24 cellular contexts compared by ENCODE assay signal in the genomic region with DNA sequence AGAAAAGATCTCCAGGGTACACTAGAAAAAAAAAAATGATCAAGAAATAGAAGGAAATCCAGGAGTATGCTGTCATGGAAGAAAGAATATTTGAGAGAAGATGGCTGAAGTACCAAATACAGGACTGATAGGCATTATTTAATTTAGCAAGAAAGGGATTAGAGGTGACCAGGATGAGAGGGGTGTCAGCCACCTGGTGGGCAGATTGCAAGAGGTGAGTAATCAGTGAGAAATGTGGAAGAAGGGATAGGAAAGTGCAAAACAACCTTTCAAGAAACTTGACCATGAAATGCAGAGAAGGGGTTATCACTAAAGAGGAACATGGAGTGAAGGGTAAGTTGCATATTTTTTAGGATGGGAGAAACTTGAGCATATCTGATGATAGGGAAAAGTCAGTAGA.
"Had no signal": no experiment of that assay in that cellular context is flagged by ENCODE, and none has a peak within 500 bp of the region (broad histone marks: within the 10 kb centered on the region; RNA-seq: fewer than 3 reads in every experiment).

No MANE protein-coding gene starts in this region.

- ATAC-seq: activated CD4-positive, alpha-beta T cell treated with anti-CD3 and anti-CD28 coated beads for 36 hours; activated CD4-positive, CD25-positive, alpha-beta regulatory T cell treated with anti-CD3 and anti-CD28 coated beads, Interleukin-2, amount 50 U/mL, for 24 hours; activated CD8-positive, alpha-beta T cell treated with anti-CD3 and anti-CD28 coated beads, Interleukin-2, amount 10 ng/mL, durations not matched to agents 7 days and 5 days had no signal

- H3K27ac ChIP-seq: brain microvascular endothelial cell had no signal

- H3K36me3 ChIP-seq: brain microvascular endothelial cell had no signal

- H3K4me3 Mint-ChIP-seq: activated CD4-positive, alpha-beta T cell treated with anti-CD3 and anti-CD28 coated beads for 36 hours; activated CD4-positive, alpha-beta T cell treated with anti-CD3 and anti-CD28 coated beads, Interleukin-2, amount 10 ng/mL, durations not matched to agents 7 days and 5 days; activated CD8-positive, alpha-beta T cell treated with anti-CD3 and anti-CD28 coated beads, Interleukin-2, amount 10 ng/mL, durations not matched to agents 7 days and 5 days; activated naive CD8-positive, alpha-beta T cell treated with anti-CD3 and anti-CD28 coated beads for 36 hours; central memory CD8-positive, alpha-beta T cell; T-helper 2 cell treated with Interferon-gamma antibody and Interleukin-4, amounts not matched to agents 5 μg/mL and 100 μg/mL, for 36 hours had no signal

- H3K27me3 ChIP-seq: brain microvascular endothelial cell had no signal

- DNase-seq: activated CD4-positive, alpha-beta T cell treated with anti-CD3 and anti-CD28 coated beads for 36 hours; activated CD4-positive, alpha-beta T cell treated with anti-CD3 and anti-CD28 coated beads, Interleukin-2, amount 10 ng/mL, durations not matched to agents 7 days and 5 days; activated CD4-positive, alpha-beta T cell treated with anti-CD3 and anti-CD28 coated beads, Interleukin-2, amount 50 U/mL, for 48 hours; activated CD8-positive, alpha-beta T cell treated with anti-CD3 and anti-CD28 coated beads, Interleukin-2, amount 10 ng/mL, durations not matched to agents 7 days and 5 days; activated effector memory CD4-positive, alpha-beta T cell treated with Interleukin-2 at 50 U/mL for 16 hours; activated naive CD4-positive, alpha-beta T cell treated with anti-CD3 and anti-CD28 coated beads, Interleukin-2, amount 50 U/mL, for 16 hours; activated naive CD8-positive, alpha-beta T cell treated with anti-CD3 and anti-CD28 coated beads for 36 hours; activated T-cell treated with anti-CD3 and anti-CD28 coated beads, Interleukin-2, amount 50 U/mL, for 48 hours; amniotic stem cell; aorta; brain microvascular endothelial cell; NCI-H146; NCI-H187; NCI-H2029 treated with DMSO at 0.1 percent for 48 hours; NCI-H2107; NCI-H2171; NCI-H510A; NCI-H526; NK-92 treated with Interleukin-12 subunit alpha and Interleukin-12 subunit beta, amount 100 ng/mL, for 24 hours; Right ventricle myocardium superior; SW 1271 had no signal

- H3K4me1 Mint-ChIP-seq: activated CD4-positive, alpha-beta T cell treated with anti-CD3 and anti-CD28 coated beads for 36 hours; activated CD4-positive, alpha-beta T cell treated with anti-CD3 and anti-CD28 coated beads, Interleukin-2, amount 10 ng/mL, durations not matched to agents 7 days and 5 days; activated naive CD8-positive, alpha-beta T cell treated with anti-CD3 and anti-CD28 coated beads for 36 hours; central memory CD8-positive, alpha-beta T cell had no signal

- H3K36me3 Mint-ChIP-seq: activated naive CD8-positive, alpha-beta T cell treated with anti-CD3 and anti-CD28 coated beads for 36 hours had no signal

- H3K9me3 Mint-ChIP-seq: activated CD4-positive, alpha-beta T cell treated with anti-CD3 and anti-CD28 coated beads, Interleukin-2, amount 10 ng/mL, durations not matched to agents 7 days and 5 days; activated naive CD8-positive, alpha-beta T cell treated with anti-CD3 and anti-CD28 coated beads for 36 hours; central memory CD8-positive, alpha-beta T cell; T-helper 2 cell treated with Interferon-gamma antibody and Interleukin-4, amounts not matched to agents 5 μg/mL and 100 μg/mL, for 36 hours had no signal

- H3K27ac Mint-ChIP-seq: activated CD4-positive, alpha-beta T cell treated with anti-CD3 and anti-CD28 coated beads for 36 hours; activated CD4-positive, alpha-beta T cell treated with anti-CD3 and anti-CD28 coated beads, Interleukin-2, amount 10 ng/mL, durations not matched to agents 7 days and 5 days; activated CD8-positive, alpha-beta T cell treated with anti-CD3 and anti-CD28 coated beads, Interleukin-2, amount 10 ng/mL, durations not matched to agents 7 days and 5 days; activated naive CD8-positive, alpha-beta T cell treated with anti-CD3 and anti-CD28 coated beads for 36 hours; T-helper 2 cell treated with Interferon-gamma antibody and Interleukin-4, amounts not matched to agents 5 μg/mL and 100 μg/mL, for 36 hours had no signal
